Comparison of ENCODE assay signal across 8 cellular contexts in genomic region chrX:13029341-13029740, GRCh38. TPM values are rescaled to one million over a fixed set of nuclear protein-coding genes. Genes with fewer than 3 reads are reported as not detected.
DNase-seq lines count a peak whose midpoint lies in the region; FAIRE-seq and TF ChIP-seq lines count a peak whose summit lies in the region.

No MANE protein-coding gene starts in this region.

- in situ Hi-C loops in KBM-7 (cut with MboI; ENCODE audit: low pct_unique_long_range_greater_than_20kb, low sequenced_read_pairs) = no loop called here

- TF ChIP-seq CTCF in bronchial epithelial cell (IDR thresholded peaks at IDR 0.05; ENCODE audit: insufficient read depth, low read length, severe bottlenecking) (no peak), esophagus squamous epithelium (IDR thresholded peaks at IDR 0.05) (no peak)

- H2AFZ ChIP-seq in mesenchymal stem cell (ENCODE audit: low read depth, low read length) = no peak overlapping the region
- no peak overlapping the region for H2AFZ ChIP-seq in Karpas-422 (ENCODE audit: low read length)

- H2BK5ac ChIP-seq in mesenchymal stem cell (ENCODE audit: low read depth, low read length, poor library complexity, severe bottlenecking) = peak overlapping the region; percentile 79

- no peak overlapping the region for H2BK120ac ChIP-seq in mesenchymal stem cell (ENCODE audit: low read depth, low read length)

- H4K91ac ChIP-seq in mesenchymal stem cell (ENCODE audit: low read length) = no peak overlapping the region

- H2BK12ac ChIP-seq in mesenchymal stem cell (ENCODE audit: low read length in 2 of 2) = no peak overlapping the region

- H3K14ac ChIP-seq in mesenchymal stem cell (ENCODE audit: low read length in 2 of 2) = no peak overlapping the region

- H4K20me1 ChIP-seq in Karpas-422 (ENCODE audit: insufficient read depth, low read depth, low read length) = no peaks in the 10 kb centered on the region

- no peak for FAIRE-seq in bronchial epithelial cell (lab: Jason Lieb, UNC)

- peak overlapping the region; percentile 95 for H3K27ac ChIP-seq in mesenchymal stem cell (ENCODE audit: low read length, poor library complexity, severe bottlenecking)
- no peak overlapping the region for H3K27ac ChIP-seq in Karpas-422 (ENCODE audit: low read length)
- peak overlapping the region in 2 of 4 donors; percentile 45 to 54 for H3K27ac ChIP-seq in esophagus squamous epithelium

- intact Hi-C loops in esophagus squamous epithelium (cut with DNase I) = no loop called here

- H3K9me2 ChIP-seq in Karpas-422 (replicated peaks; ENCODE audit: insufficient read depth, low read length) = no peaks in the 10 kb centered on the region

- DNase-seq in A172 (ENCODE audit: low spot score) (peak; percentile 64), KBM-7 (peak; percentile 26), bronchial epithelial cell (ENCODE audit: low read depth) (peak; percentile 32), mesenchymal stem cell (peak; percentile 41), Karpas-422 (no peak), esophagus squamous epithelium (lab: John Stamatoyannopoulos, UW) (no peak), SKM-1 (lab: John Stamatoyannopoulos, UW; ENCODE audit: unreplicated experiment) (no peak)
- no peak for DNase-seq in stimulated activated CD4-positive, alpha-beta T cell treated with anti-CD3 and anti-CD28 coated beads, Interleukin-4, amount 100 ng/mL, for 24 hours

- H3K23ac ChIP-seq in mesenchymal stem cell (ENCODE audit: low read length in 2 of 2) = no peak overlapping the region

- peak overlapping the region in 1 of 2 experiments; percentile 69 for H3K4ac ChIP-seq in mesenchymal stem cell (ENCODE audit: low read depth in 1 of 2, low read length in 2 of 2)

- H3K36me3 ChIP-seq in bronchial epithelial cell (ENCODE audit: control insufficient read depth, insufficient read depth, low read length) = no peaks in the 10 kb centered on the region
- no peaks in the 10 kb centered on the region for H3K36me3 ChIP-seq in mesenchymal stem cell (ENCODE audit: control insufficient read depth in 1 of 2, insufficient read depth in 2 of 2, low read depth in 1 of 2, low read length in 2 of 2)
- no peaks in the 10 kb centered on the region for H3K36me3 ChIP-seq in Karpas-422 (ENCODE audit: insufficient read depth, low read length)
- H3K36me3 ChIP-seq in esophagus squamous epithelium = no peaks in the 10 kb centered on the region

- H3K4me3 ChIP-seq in bronchial epithelial cell (ENCODE audit: low read depth, low read length) (no peak overlapping the region), mesenchymal stem cell (ENCODE audit: insufficient read depth in 1 of 2, low read depth in 1 of 2, low read length in 2 of 2) (no peak overlapping the region), Karpas-422 (ENCODE audit: low read length) (no peak overlapping the region), esophagus squamous epithelium (no peak overlapping the region)

- H3K18ac ChIP-seq in mesenchymal stem cell (ENCODE audit: low read depth in 1 of 2, low read length in 2 of 2) = peak overlapping the region; percentile 52 to 54

- TF ChIP-seq POLR2A in esophagus squamous epithelium (IDR thresholded peaks at IDR 0.05) = no peak

- H3K9me3 ChIP-seq in mesenchymal stem cell (ENCODE audit: control insufficient read depth, low read length) = no peaks in the 10 kb centered on the region
- no peaks in the 10 kb centered on the region for H3K9me3 ChIP-seq in Karpas-422 (ENCODE audit: low read length)
- H3K9me3 ChIP-seq in esophagus squamous epithelium = no peaks in the 10 kb centered on the region

- H3K4me1 ChIP-seq in mesenchymal stem cell (ENCODE audit: control insufficient read depth, insufficient read depth, low read depth, low read length) (peaks cover 4% of the 10 kb centered on the region), Karpas-422 (ENCODE audit: low read length) (peaks cover 5% of the 10 kb centered on the region), esophagus squamous epithelium (peaks cover 0 to 23% (median 8%) of the 10 kb centered on the region in 3 donors)

- H3K79me1 ChIP-seq in mesenchymal stem cell (replicated peaks; ENCODE audit: low read length, poor library complexity, severe bottlenecking) = no peaks in the 10 kb centered on the region

- H3K27me3 ChIP-seq in bronchial epithelial cell (ENCODE audit: control insufficient read depth, insufficient read depth, low read length) = no peaks in the 10 kb centered on the region
- H3K27me3 ChIP-seq in mesenchymal stem cell (ENCODE audit: control insufficient read depth in 1 of 2, insufficient read depth in 1 of 2, low read length in 2 of 2) = peaks cover 0 to 12% of the 10 kb centered on the region in 2 experiments
- no peaks in the 10 kb centered on the region for H3K27me3 ChIP-seq in Karpas-422 (ENCODE audit: low read length)
- H3K27me3 ChIP-seq in esophagus squamous epithelium = no peaks in the 10 kb centered on the region

- WGBS in mesenchymal stem cell = 8% methylated on average over 3 of the region's 5 CpGs
- 14 to 26% methylated on average over 4 to 5 of the region's 5 CpGs for WGBS in esophagus squamous epithelium, 2 donors

- H3K79me2 ChIP-seq in Karpas-422 (ENCODE audit: low read length) = no peaks in the 10 kb centered on the region

- peak overlapping the region; percentile 28 for H4K8ac ChIP-seq in mesenchymal stem cell (ENCODE audit: low read length)

- no peak overlapping the region for H3K4me2 ChIP-seq in mesenchymal stem cell (ENCODE audit: low read length, poor library complexity, severe bottlenecking)
- no peak overlapping the region for H3K4me2 ChIP-seq in Karpas-422 (ENCODE audit: low read depth, low read length, poor library complexity, severe bottlenecking)

- H2AK5ac ChIP-seq in mesenchymal stem cell (ENCODE audit: low read length, severe bottlenecking) = no peak overlapping the region

- peak overlapping the region; percentile 69 for H2BK15ac ChIP-seq in mesenchymal stem cell (ENCODE audit: low read depth, poor library complexity, severe bottlenecking)

- peak overlapping the region; percentile 54 for H3K9ac ChIP-seq in mesenchymal stem cell (ENCODE audit: low read length)
- no peak overlapping the region for H3K9ac ChIP-seq in Karpas-422 (ENCODE audit: low read length)

RNA-seq across cellular contexts. Expression of gene FAM9C, which starts 15.1 kb away (rescaled TPM):
- total RNA-seq in A172 (2014; rRNA removed; shearing (Covaris generic)) = not detected in 2 replicates
- not detected in 2 replicates for total RNA-seq in bronchial epithelial cell
- 0.07 TPM for polyA plus RNA-seq in mesenchymal stem cell (2013, experiment 1 of 2)
- polyA plus RNA-seq in mesenchymal stem cell (2013, experiment 2 of 2) = 0.04 TPM
- total RNA-seq in Karpas-422 (2014; rRNA removed; shearing (Covaris generic); ENCODE audit: low replicate concordance) = not detected in 2 replicates
- total RNA-seq in esophagus squamous epithelium = not detected

RNA-seq across cellular contexts. Expression of gene TMSB4X, which starts 54.4 kb away (rescaled TPM):
- 16,491 and 16,946 TPM in 2 replicates for total RNA-seq in A172 (2014; rRNA removed; shearing (Covaris generic))
- total RNA-seq in bronchial epithelial cell (3,174 and 3,370 TPM in 2 replicates), esophagus squamous epithelium (1,000 to 10,000 TPM in 2 of 4 donors, 100 to 1,000 TPM in 2; 435 to 1,751 (median 1,260) TPM)
- 9,006 TPM for polyA plus RNA-seq in mesenchymal stem cell (2013, experiment 1 of 2)
- 8,811 TPM for polyA plus RNA-seq in mesenchymal stem cell (2013, experiment 2 of 2)
- total RNA-seq in Karpas-422 (2014; rRNA removed; shearing (Covaris generic); ENCODE audit: low replicate concordance) = 2,363 and 3,856 TPM in 2 replicates

Comparison
In these comparisons a context has a peak if more than half of its experiments do, and no peak if none do; other contexts are left out.
1. DNase-seq: peak in A172 (single experiment), KBM-7 (single experiment), bronchial epithelial cell (single experiment) and mesenchymal stem cell (single experiment); none in Karpas-422 (single experiment), esophagus squamous epithelium (single experiment), SKM-1 (single experiment) and stimulated activated CD4-positive, alpha-beta T cell treated with anti-CD3 and anti-CD28 coated beads, Interleukin-4, amount 100 ng/mL, for 24 hours (single experiment).